8 cellular contexts compared by ENCODE assay signal in the genomic region with DNA sequence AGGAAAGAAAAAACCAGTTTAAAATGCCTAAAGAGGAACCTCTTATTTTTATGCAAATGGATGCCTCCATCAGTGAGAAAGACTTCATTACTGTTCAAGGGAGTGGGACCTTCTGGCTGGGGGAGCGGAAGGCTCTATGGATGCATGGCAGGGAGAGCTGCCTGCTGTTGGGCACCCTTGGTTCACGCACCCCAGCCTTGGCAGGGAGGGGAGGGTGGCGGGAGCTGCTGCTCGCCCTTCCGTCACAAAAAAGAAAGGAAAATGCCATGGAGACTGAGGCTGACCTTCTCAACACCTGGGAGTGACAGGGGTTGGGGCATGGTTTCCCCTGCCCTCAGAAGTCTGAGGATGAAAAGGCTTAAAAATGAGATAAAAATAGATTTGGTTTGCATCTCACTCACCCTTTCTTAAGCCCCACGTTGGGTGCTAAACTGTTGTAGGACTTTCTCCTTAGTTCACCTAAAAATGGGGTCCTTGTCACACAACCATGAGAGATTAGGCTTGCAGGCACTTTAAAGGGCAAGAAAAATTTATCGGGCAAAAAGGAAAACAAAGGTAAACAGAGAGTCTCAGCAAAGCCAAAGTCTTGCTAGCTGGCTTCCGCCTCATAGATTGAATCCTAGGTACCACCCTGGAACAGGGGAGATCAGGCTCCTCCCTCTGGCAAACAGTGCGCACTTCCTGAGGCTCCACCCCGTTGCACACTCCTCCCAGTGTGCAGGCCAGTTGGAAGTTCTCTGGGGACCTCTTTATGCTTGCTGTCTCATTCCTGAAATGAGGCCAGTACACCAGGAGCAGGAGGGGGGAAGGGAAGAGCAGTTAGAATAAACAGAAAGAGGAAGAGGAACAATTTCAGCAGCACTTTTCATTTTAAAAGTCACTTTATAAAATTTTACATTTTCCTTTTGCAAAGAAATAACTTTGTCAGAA. TPM values are rescaled to one million over a fixed set of nuclear protein-coding genes. Genes with fewer than 3 reads are reported as not detected.
DNase-seq lines count a peak whose midpoint lies in the region; ATAC-seq and TF ChIP-seq lines count a peak whose summit lies in the region.

No MANE protein-coding gene starts in this region.

- no peaks in the 10 kb centered on the region for H3K27me3 Mint-ChIP-seq in activated T-cell treated with anti-CD3 and anti-CD28 coated beads, Interleukin-2, amount 50 U/mL, for 4 hours (ENCODE audit: low read depth)
- no peaks in the 10 kb centered on the region for H3K27me3 Mint-ChIP-seq in osteocyte (ENCODE audit: unreplicated experiment)

- H3K4me3 ChIP-seq in esophagus muscularis mucosa, result peak overlapping the region; percentile 7 to 36 (median 17)

- no peak for DNase-seq in activated T-cell treated with anti-CD3 and anti-CD28 coated beads, Interleukin-2, amount 50 U/mL, for 4 hours
- no peak for DNase-seq in activated T-cell treated with anti-CD3 and anti-CD28 coated beads, Interleukin-2, amount 50 U/mL, for 48 hours
- peak; percentile 87 for DNase-seq in NOMO-1 treated with dmso at 0.1 percent for 144 hours (lab: John Stamatoyannopoulos, UW; ENCODE audit: unreplicated experiment)
- DNase-seq in esophagus muscularis mucosa (ENCODE audit: extremely low spot score), result no peak
- no peak for DNase-seq in osteocyte (ENCODE audit: extremely low spot score, unreplicated experiment)
- no peak for DNase-seq in dedifferentiated amniotic fluid mesenchymal stem cell (ENCODE audit: extremely low spot score)
- no peak for DNase-seq in NCI-H2029 treated with DMSO at 0.1 percent for 48 hours (lab: John Stamatoyannopoulos, UW)

- peak overlapping the region; percentile 68 for H3K4me3 Mint-ChIP-seq in activated T-cell treated with anti-CD3 and anti-CD28 coated beads, Interleukin-2, amount 50 U/mL, for 4 hours
- peak overlapping the region; percentile 63 for H3K4me3 Mint-ChIP-seq in osteocyte (ENCODE audit: unreplicated experiment)

- no peaks in the 10 kb centered on the region for H3K27me3 ChIP-seq in esophagus muscularis mucosa

- ATAC-seq in activated T-cell treated with anti-CD3 and anti-CD28 coated beads, Interleukin-2, amount 50 U/mL, for 4 hours, result peak in 1 of 2 donors; percentile 85
- ATAC-seq in HG02610 (IDR thresholded peaks at IDR 0.05; ENCODE audit: unreplicated experiment), result peak; percentile 84

- TF ChIP-seq POLR2A in esophagus muscularis mucosa (IDR thresholded peaks at IDR 0.05; ENCODE audit: low read depth), result no peak

- H3K27ac Mint-ChIP-seq in osteocyte (ENCODE audit: unreplicated experiment), result peak overlapping the region; percentile 88

- peaks cover 0 to 4% (median under 1%) of the 10 kb centered on the region in 4 donors for H3K36me3 ChIP-seq in esophagus muscularis mucosa

- WGBS in esophagus muscularis mucosa, result 67% methylated on average over 10 of the region's 10 CpGs

- peaks cover 20 to 31% (median 28%) of the 10 kb centered on the region in 4 donors for H3K4me1 ChIP-seq in esophagus muscularis mucosa

- peaks cover 13% of the 10 kb centered on the region for H3K9me3 Mint-ChIP-seq in activated T-cell treated with anti-CD3 and anti-CD28 coated beads, Interleukin-2, amount 50 U/mL, for 4 hours
- peaks cover 12% of the 10 kb centered on the region for H3K9me3 Mint-ChIP-seq in osteocyte (ENCODE audit: unreplicated experiment)

- H3K27ac ChIP-seq in esophagus muscularis mucosa (replicated peaks in 1 of 4), result peak overlapping the region; percentile 64 to 71 (median 66)

- no peak for TF ChIP-seq CTCF in esophagus muscularis mucosa (IDR thresholded peaks at IDR 0.05)
- no peak for TF ChIP-seq CTCF in osteocyte (IDR thresholded peaks at IDR 0.05)

- no peak for TF ChIP-seq EP300 in esophagus muscularis mucosa (IDR thresholded peaks at IDR 0.05)

- intact Hi-C loops in esophagus muscularis mucosa (cut with DNase I), result no loop called here

- peaks cover 37% of the 10 kb centered on the region for H3K36me3 Mint-ChIP-seq in activated T-cell treated with anti-CD3 and anti-CD28 coated beads, Interleukin-2, amount 50 U/mL, for 4 hours (ENCODE audit: insufficient read depth)
- H3K36me3 Mint-ChIP-seq in osteocyte (ENCODE audit: unreplicated experiment), result peaks cover 23% of the 10 kb centered on the region

- H3K9me3 ChIP-seq in esophagus muscularis mucosa, result peaks cover 0 to 11% (median 0%) of the 10 kb centered on the region in 4 donors

- H3K4me1 Mint-ChIP-seq in activated T-cell treated with anti-CD3 and anti-CD28 coated beads, Interleukin-2, amount 50 U/mL, for 4 hours (ENCODE audit: low read depth), result peaks cover 45% of the 10 kb centered on the region
- peaks cover 22% of the 10 kb centered on the region for H3K4me1 Mint-ChIP-seq in osteocyte (ENCODE audit: unreplicated experiment)

RNA-seq across cellular contexts. Expression of a gene that starts 31.6 kb away (rescaled TPM):
- total RNA-seq in activated T-cell treated with anti-CD3 and anti-CD28 coated beads, Interleukin-2, amount 50 U/mL, for 4 hours, result 10 to 100 TPM; 12.7 to 17.2 (median 13.0) TPM
- total RNA-seq in esophagus muscularis mucosa, result 10 to 100 TPM; 39.4 to 60.6 (median 46.5) TPM
- 61.2 and 64.3 TPM in 2 replicates for total RNA-seq in osteocyte

RNA-seq across cellular contexts. Expression of a gene that starts 31.8 kb away (rescaled TPM):
- total RNA-seq in activated T-cell treated with anti-CD3 and anti-CD28 coated beads, Interleukin-2, amount 50 U/mL, for 4 hours, result 10 to 100 TPM; 20.1 to 24.1 (median 20.9) TPM
- total RNA-seq in esophagus muscularis mucosa, result 10 to 100 TPM; 32.2 to 44.4 (median 41.7) TPM
- total RNA-seq in osteocyte, result 69.5 and 70.0 TPM in 2 replicates
